8 cellular contexts compared by ENCODE assay signal in genomic region chr5:69559908-69560330, GRCh38. TPM values are rescaled to one million over a fixed set of nuclear protein-coding genes. Genes with fewer than 3 reads are reported as not detected.
DNase-seq lines count a peak whose midpoint lies in the region; ATAC-seq and TF ChIP-seq lines count a peak whose summit lies in the region.
"Not testable (repeated sequence)": the region's sequence is repeated elsewhere in the genome, so short reads cannot be mapped to it uniquely, and the experiment has no call there.

Gene GTF2H2C, plus strand, starts transcription at chr5:69560191. Its CDS starts 4,942 bp downstream, at chr5:69565133.

- ATAC-seq in CD8-positive, alpha-beta T cell = peak; percentile 97
- ATAC-seq in GM21360 (IDR thresholded peaks at IDR 0.05; ENCODE audit: unreplicated experiment) = peak; percentile 93
- ATAC-seq in HG03432 (IDR thresholded peaks at IDR 0.05; ENCODE audit: unreplicated experiment) = peak; percentile 99
- ATAC-seq in naive thymus-derived CD8-positive, alpha-beta T cell = peak; percentile 99

- peak; percentile 46 to 81 (median 67) for DNase-seq in CD8-positive, alpha-beta T cell
- DNase-seq in activated naive CD8-positive, alpha-beta T cell treated with anti-CD3 and anti-CD28 coated beads for 36 hours = peak; percentile 74
- peak; percentile 53 to 80 for DNase-seq in foreskin fibroblast
- DNase-seq in naive thymus-derived CD8-positive, alpha-beta T cell = peak; percentile 53 to 85 (median 74)
- peak; percentile 59 for DNase-seq in stimulated activated CD8-positive, alpha-beta memory T cell treated with anti-CD3 and anti-CD28 coated beads, Interleukin-12 subunit alpha, Interleukin-12 subunit beta, amount 100 ng/mL, for 4 hours (ENCODE audit: low read depth)

- H3K4me3 ChIP-seq in CD8-positive, alpha-beta T cell (ENCODE audit: low read depth, low read length) = peak within 1 kb of the TSS; percentile 37
- H3K4me3 ChIP-seq in foreskin fibroblast (ENCODE audit: low read depth in 1 of 2, low read length in 2 of 2) = peak within 1 kb of the TSS; percentile 44 to 58

- intact Hi-C loops in CD8-positive, alpha-beta T cell (cut with DNase I, micrococcal nuclease); T-helper 1 cell treated with Interleukin-12 subunit alpha and Interleukin-12 subunit beta and Interleukin-4 antibody, amounts not matched to agents 30 ng/mL and 1 ng/mL, for 36 hours (cut with micrococcal nuclease): not testable (repeated sequence)

- H3K27ac ChIP-seq in CD8-positive, alpha-beta T cell (ENCODE audit: low read depth, low read length) = not testable (repeated sequence)

- TF ChIP-seq CTCF in CD8-positive, alpha-beta T cell (IDR thresholded peaks at IDR 0.05) = not testable (repeated sequence)
- TF ChIP-seq CTCF in foreskin fibroblast (IDR thresholded peaks at IDR 0.05; ENCODE audit: low read depth, low read length) = peak; percentile 18

- H3K27me3 ChIP-seq in CD8-positive, alpha-beta T cell (ENCODE audit: insufficient read depth, low read length) = not testable (repeated sequence)

- POLR2A ChIA-PET in CD8-positive, alpha-beta T cell (lab: Charles Lee); naive thymus-derived CD8-positive, alpha-beta T cell (lab: Charles Lee): not testable (repeated sequence)

- not testable (repeated sequence) for H3K36me3 ChIP-seq in CD8-positive, alpha-beta T cell (ENCODE audit: insufficient read depth, low read length)

- H3K4me1 ChIP-seq in CD8-positive, alpha-beta T cell (ENCODE audit: insufficient read depth, low read length) = not testable (repeated sequence)

- H3K36me3 Mint-ChIP-seq in CD8-positive, alpha-beta T cell; activated naive CD8-positive, alpha-beta T cell treated with anti-CD3 and anti-CD28 coated beads for 36 hours; naive thymus-derived CD8-positive, alpha-beta T cell: not testable (repeated sequence)

- CTCF ChIA-PET in CD8-positive, alpha-beta T cell (lab: Charles Lee) = not testable (repeated sequence)

- not testable (repeated sequence) for H3K4me1 Mint-ChIP-seq in CD8-positive, alpha-beta T cell (ENCODE audit: low read depth); activated naive CD8-positive, alpha-beta T cell treated with anti-CD3 and anti-CD28 coated beads for 36 hours; naive thymus-derived CD8-positive, alpha-beta T cell

- not testable (repeated sequence) for H3K27me3 Mint-ChIP-seq in CD8-positive, alpha-beta T cell (ENCODE audit: low read depth); activated naive CD8-positive, alpha-beta T cell treated with anti-CD3 and anti-CD28 coated beads for 36 hours; naive thymus-derived CD8-positive, alpha-beta T cell

- not testable (repeated sequence) for H3K9me3 ChIP-seq in CD8-positive, alpha-beta T cell (ENCODE audit: low read length)

- not testable (repeated sequence) for H3K9me3 Mint-ChIP-seq in CD8-positive, alpha-beta T cell; activated naive CD8-positive, alpha-beta T cell treated with anti-CD3 and anti-CD28 coated beads for 36 hours; naive thymus-derived CD8-positive, alpha-beta T cell

- H3K4me3 Mint-ChIP-seq in CD8-positive, alpha-beta T cell = peak within 1 kb of the TSS; percentile 95
- peak within 1 kb of the TSS; percentile 93 for H3K4me3 Mint-ChIP-seq in activated naive CD8-positive, alpha-beta T cell treated with anti-CD3 and anti-CD28 coated beads for 36 hours
- H3K4me3 Mint-ChIP-seq in naive thymus-derived CD8-positive, alpha-beta T cell = peak within 1 kb of the TSS; percentile 82 to 98 (median 96)

- H3K27ac Mint-ChIP-seq in CD8-positive, alpha-beta T cell = peak within 1 kb of the TSS; percentile 89
- peak within 1 kb of the TSS; percentile 89 for H3K27ac Mint-ChIP-seq in activated naive CD8-positive, alpha-beta T cell treated with anti-CD3 and anti-CD28 coated beads for 36 hours
- peak within 1 kb of the TSS; percentile 75 to 95 (median 92) for H3K27ac Mint-ChIP-seq in naive thymus-derived CD8-positive, alpha-beta T cell

RNA-seq across cellular contexts. Expression of gene GTF2H2C, which starts in this region (rescaled TPM):
- total RNA-seq in CD8-positive, alpha-beta T cell = 1 to 10 TPM; 8.4 to 8.8 TPM
- total RNA-seq in T-helper 1 cell treated with Interleukin-12 subunit alpha and Interleukin-12 subunit beta and Interleukin-4 antibody, amounts not matched to agents 30 ng/mL and 1 ng/mL, for 36 hours = 32.0 and 35.1 TPM in 2 replicates
- 10 to 100 TPM; 58.0 to 64.2 TPM for total RNA-seq in activated naive CD8-positive, alpha-beta T cell treated with anti-CD3 and anti-CD28 coated beads for 36 hours
- total RNA-seq in naive thymus-derived CD8-positive, alpha-beta T cell = 10 to 100 TPM; 52.8 to 62.1 TPM
- 10 to 100 TPM; 16.4 to 21.4 (median 20.8) TPM for polyA plus RNA-seq in naive thymus-derived CD8-positive, alpha-beta T cell
